In the genomic region with DNA sequence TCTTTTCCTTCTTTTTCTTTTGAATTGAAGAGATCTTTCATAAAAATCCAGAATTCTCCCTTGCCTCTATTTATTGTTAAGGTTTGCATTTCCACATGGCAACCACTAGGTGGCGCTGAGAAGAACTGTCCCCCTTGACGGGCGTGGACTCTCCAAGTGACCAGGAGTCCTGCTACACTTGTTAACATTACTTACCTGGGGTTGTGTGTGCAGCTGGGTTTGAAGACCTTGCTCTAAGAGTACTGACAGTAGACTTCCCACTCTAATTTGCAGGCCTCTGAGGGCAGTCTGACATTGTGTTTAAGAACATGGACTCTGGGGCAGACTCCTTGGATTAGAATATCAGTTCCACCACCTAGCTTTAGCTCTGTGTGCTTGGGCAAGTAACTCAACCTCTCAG, we compare ENCODE assay signal across 8 cellular contexts. TPM values are rescaled to one million over a fixed set of nuclear protein-coding genes. Genes with fewer than 3 reads are reported as not detected.
DNase-seq lines count a peak whose midpoint lies in the region; ATAC-seq and TF ChIP-seq lines count a peak whose summit lies in the region.

No MANE protein-coding gene starts in this region.

- H3K27ac ChIP-seq in DOHH2 (ENCODE audit: low read depth, low read length) (no peak overlapping the region), PC-9 (no peak overlapping the region)

- POLR2A ChIA-PET in PC-9 (lab: Charles Lee; ENCODE audit: unreplicated experiment): no interaction called here

- H3K9me3 Mint-ChIP-seq in activated naive CD4-positive, alpha-beta T cell treated with anti-CD3 and anti-CD28 coated beads for 36 hours: peaks cover 2% of the 10 kb centered on the region
- no peaks in the 10 kb centered on the region for H3K9me3 Mint-ChIP-seq in immature natural killer cell

- H3F3A ChIP-seq in DOHH2 (ENCODE audit: control insufficient read depth, insufficient read depth): no peaks in the 10 kb centered on the region
- no peaks in the 10 kb centered on the region for H3F3A ChIP-seq in PC-9 (ENCODE audit: insufficient read depth, low read depth)

- no peak overlapping the region for H3K4me3 ChIP-seq in DOHH2 (ENCODE audit: low read length)
- H3K4me3 ChIP-seq in PC-9: no peak overlapping the region

- ATAC-seq in HG03457 (IDR thresholded peaks at IDR 0.05; ENCODE audit: unreplicated experiment) (no peak), HG02610 (IDR thresholded peaks at IDR 0.05; ENCODE audit: unreplicated experiment) (no peak)

- no peaks in the 10 kb centered on the region for H3K9me2 ChIP-seq in DOHH2 (replicated peaks; ENCODE audit: control insufficient read depth, low read length)
- no peaks in the 10 kb centered on the region for H3K9me2 ChIP-seq in PC-9 (ENCODE audit: insufficient read depth)

- no peaks in the 10 kb centered on the region for H4K20me1 ChIP-seq in DOHH2 (ENCODE audit: control insufficient read depth, insufficient read depth, low read depth, low read length)
- H4K20me1 ChIP-seq in PC-9 (ENCODE audit: insufficient read depth): no peaks in the 10 kb centered on the region

- H3K4me1 ChIP-seq in DOHH2 (ENCODE audit: control insufficient read depth, low read length) (no peaks in the 10 kb centered on the region), PC-9 (replicated peaks; ENCODE audit: insufficient read depth) (no peaks in the 10 kb centered on the region)

- DNase-seq in H4 (ENCODE audit: low spot score) (peak; percentile 27), PC-9 (no peak), immature natural killer cell (peak; percentile 51 to 63 (median 62))
- DNase-seq in activated naive CD4-positive, alpha-beta T cell treated with anti-CD3 and anti-CD28 coated beads for 36 hours: peak; percentile 47
- DNase-seq in stimulated activated CD8-positive, alpha-beta memory T cell treated with anti-CD3 and anti-CD28 coated beads, Interleukin-2, amount 100 ng/mL, for 48 hours (ENCODE audit: low read depth in 2 of 2): peak; percentile 4 to 11

- no peak overlapping the region for H2AFZ ChIP-seq in PC-9

- H3K36me3 Mint-ChIP-seq in activated naive CD4-positive, alpha-beta T cell treated with anti-CD3 and anti-CD28 coated beads for 36 hours (ENCODE audit: low read depth): peaks cover 1% of the 10 kb centered on the region
- H3K36me3 Mint-ChIP-seq in immature natural killer cell: peaks cover 0 to 6% (median 0%) of the 10 kb centered on the region in 3 donors

- CTCF ChIA-PET in PC-9 (lab: Charles Lee): interaction anchor here (0.6 kb wide), 1 partner anchor 177 kb away, joined by 5 read pairs; no protein-coding TSS in a partner anchor
- CTCF ChIA-PET in activated naive CD4-positive, alpha-beta T cell treated with anti-CD3 and anti-CD28 coated beads for 36 hours (lab: Charles Lee): interaction anchor here (0.7 to 2.8 kb wide), 23 partner anchors 9 to 181 kb away, joined by 3 to 26 read pairs (median 4); no protein-coding TSS in a partner anchor

- H3K4me1 Mint-ChIP-seq in activated naive CD4-positive, alpha-beta T cell treated with anti-CD3 and anti-CD28 coated beads for 36 hours (ENCODE audit: low read depth): peaks cover 55% of the 10 kb centered on the region
- peaks cover 69 to 90% of the 10 kb centered on the region in 2 donors for H3K4me1 Mint-ChIP-seq in immature natural killer cell

- no peak overlapping the region for H3K4me2 ChIP-seq in DOHH2 (ENCODE audit: low read length)
- no peak overlapping the region for H3K4me2 ChIP-seq in PC-9

- no peak overlapping the region for H3K4me3 Mint-ChIP-seq in activated naive CD4-positive, alpha-beta T cell treated with anti-CD3 and anti-CD28 coated beads for 36 hours
- peak overlapping the region in 2 of 5 donors; percentile 1 to 28 for H3K4me3 Mint-ChIP-seq in immature natural killer cell

- H3K79me2 ChIP-seq in DOHH2 (ENCODE audit: control insufficient read depth, low read length): no peaks in the 10 kb centered on the region
- no peaks in the 10 kb centered on the region for H3K79me2 ChIP-seq in PC-9 (ENCODE audit: low read depth)

- no peaks in the 10 kb centered on the region for H3K27me3 Mint-ChIP-seq in activated naive CD4-positive, alpha-beta T cell treated with anti-CD3 and anti-CD28 coated beads for 36 hours (ENCODE audit: low read depth)
- no peaks in the 10 kb centered on the region for H3K27me3 Mint-ChIP-seq in immature natural killer cell (ENCODE audit: low read depth in 3 of 3)

- no peak overlapping the region for H3K27ac Mint-ChIP-seq in activated naive CD4-positive, alpha-beta T cell treated with anti-CD3 and anti-CD28 coated beads for 36 hours
- H3K27ac Mint-ChIP-seq in immature natural killer cell: peak overlapping the region; percentile 77 to 91 (median 81)

- TF ChIP-seq CTCF in DOHH2 (IDR thresholded peaks at IDR 0.05; ENCODE audit: low read depth, low read length, poor library complexity, severe bottlenecking) (peak; percentile 96), PC-9 (conservative IDR thresholded peaks at IDR 0.05) (peak; percentile 80)

- H3K9me3 ChIP-seq in DOHH2 (ENCODE audit: control insufficient read depth, insufficient read depth, low read length) (no peaks in the 10 kb centered on the region), PC-9 (ENCODE audit: insufficient read depth, low read depth) (no peaks in the 10 kb centered on the region)

- 0 out of 2 replicates have a peak, but pooled peaks cover 3% of the 10 kb centered on the region for H3K27me3 ChIP-seq in DOHH2 (ENCODE audit: control insufficient read depth, low read length)
- no peaks in the 10 kb centered on the region for H3K27me3 ChIP-seq in PC-9 (ENCODE audit: insufficient read depth, low read depth)

- BruUV-seq in PC-9 (replicated peaks; lab: Mats Ljungman, UMichigan): no TSS peak

- intact Hi-C loops in PC-9 (cut with micrococcal nuclease; ENCODE audit: unreplicated experiment): no loop called here
- intact Hi-C loops in activated naive CD4-positive, alpha-beta T cell treated with anti-CD3 and anti-CD28 coated beads for 36 hours (cut with micrococcal nuclease): loop anchor here (1.0 to 2.0 kb wide), 5 partner anchors 30 to 179 kb away; no protein-coding TSS in a partner anchor

- H3K36me3 ChIP-seq in DOHH2 (ENCODE audit: control insufficient read depth, low read length) (no peaks in the 10 kb centered on the region), PC-9 (ENCODE audit: low read depth) (no peaks in the 10 kb centered on the region)

RNA-seq across cellular contexts. Expression of a gene that starts 52.8 kb away (rescaled TPM):
- 0.53 and 0.62 TPM in 2 replicates for total RNA-seq in H4 (2014; rRNA removed; shearing (Covaris generic))
- 0.02 and 0.05 TPM in 2 replicates for total RNA-seq in PC-9 (2021)
- 1 to 10 TPM; 8.6 to 8.8 TPM for total RNA-seq in activated naive CD4-positive, alpha-beta T cell treated with anti-CD3 and anti-CD28 coated beads for 36 hours
- polyA plus RNA-seq in immature natural killer cell: 10 to 100 TPM in 1 of 3 donors, 1 to 10 TPM in 2; 5.5 to 15.9 (median 7.3) TPM

Comparison
In these comparisons a context has a peak if more than half of its experiments do, and no peak if none do; other contexts are left out.
1. DNase-seq: peak in H4 (single experiment), activated naive CD4-positive, alpha-beta T cell treated with anti-CD3 and anti-CD28 coated beads for 36 hours (single experiment), immature natural killer cell (3 of 3) and stimulated activated CD8-positive, alpha-beta memory T cell treated with anti-CD3 and anti-CD28 coated beads, Interleukin-2, amount 100 ng/mL, for 48 hours (2 of 2); none in PC-9 (0 of 2).